In the genomic region with DNA sequence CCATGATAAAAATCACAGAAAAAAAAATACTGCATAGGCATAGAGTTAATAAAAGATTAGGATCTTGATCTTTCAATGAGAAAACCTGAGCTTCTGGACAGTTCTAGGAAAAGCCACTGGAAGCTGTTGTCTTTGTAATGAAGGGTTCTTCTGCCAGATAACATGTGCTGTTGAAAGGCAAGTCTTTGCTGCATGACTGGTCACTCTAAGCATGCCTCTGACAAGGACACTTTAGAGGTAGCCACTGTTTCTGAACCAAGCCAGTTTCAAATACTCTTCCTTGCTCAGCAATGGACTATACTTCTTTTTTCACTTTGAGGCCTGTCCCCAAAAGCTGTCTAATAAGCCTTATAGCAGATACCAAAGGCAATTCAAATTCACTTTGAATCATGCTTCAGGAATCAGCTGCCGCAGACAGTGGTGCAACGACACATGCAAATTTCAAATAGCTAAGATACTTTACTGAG, we compare ENCODE assay signal across 12 cellular contexts.
A peak's percentile ranks its signal among the peaks of the same experiment; 100 is the strongest.
DNase-seq lines count a peak whose midpoint lies in the region; ATAC-seq lines count a peak whose summit lies in the region.
"Had no signal": no experiment of that assay in that cellular context is flagged by ENCODE, and none has a peak within 500 bp of the region (broad histone marks: within the 10 kb centered on the region; RNA-seq: fewer than 3 reads in every experiment).

No MANE protein-coding gene starts in this region.

- H3K36me3 Mint-ChIP-seq in stimulated activated memory B cell treated with anti-CD40 and anti-IgM and Interleukin-4, amounts not matched to agents 10 μg/mL and 1 μg/mL and 100 μg/mL, for 72 hours = no peaks in the 10 kb centered on the region
- H3K36me3 Mint-ChIP-seq: WTC11 had no signal

- peaks cover 44% of the 10 kb centered on the region for H3K4me1 Mint-ChIP-seq in stimulated activated memory B cell treated with anti-CD40 and anti-IgM and Interleukin-4, amounts not matched to agents 10 μg/mL and 1 μg/mL and 100 μg/mL, for 72 hours

- ATAC-seq in right cardiac atrium = peak; percentile 39 to 45
- ATAC-seq in stimulated activated memory B cell treated with anti-CD40 and anti-IgM and Interleukin-4, amounts not matched to agents 10 μg/mL and 1 μg/mL and 100 μg/mL, for 72 hours = no peak
- ATAC-seq in activated CD4-positive, CD25-positive, alpha-beta regulatory T cell treated with anti-CD3 and anti-CD28 coated beads, Interleukin-2, amount 50 U/mL, for 24 hours = no peak
- ATAC-seq: PC-3, WTC11 had no signal

- peak overlapping the region; percentile 4 for H3K27ac Mint-ChIP-seq in stimulated activated memory B cell treated with anti-CD40 and anti-IgM and Interleukin-4, amounts not matched to agents 10 μg/mL and 1 μg/mL and 100 μg/mL, for 72 hours
- H3K27ac Mint-ChIP-seq: WTC11 had no signal

- H3K9me3 ChIP-seq in right cardiac atrium (ENCODE audit: control insufficient read depth, low read length) = no peaks in the 10 kb centered on the region
- H3K9me3 ChIP-seq: sigmoid colon had no signal

- no peak overlapping the region for H3K4me3 ChIP-seq in right cardiac atrium (ENCODE audit: low read length)
- H3K4me3 ChIP-seq: sigmoid colon had no signal

- no peaks in the 10 kb centered on the region for H3K27me3 Mint-ChIP-seq in stimulated activated memory B cell treated with anti-CD40 and anti-IgM and Interleukin-4, amounts not matched to agents 10 μg/mL and 1 μg/mL and 100 μg/mL, for 72 hours

- WGBS in right cardiac atrium = 60% methylated on average over 2 of the region's 2 CpGs

- no peak overlapping the region for H3K4me3 Mint-ChIP-seq in stimulated activated memory B cell treated with anti-CD40 and anti-IgM and Interleukin-4, amounts not matched to agents 10 μg/mL and 1 μg/mL and 100 μg/mL, for 72 hours
- H3K4me3 Mint-ChIP-seq: WTC11 had no signal

- DNase-seq in HCEC 1CT (peak; percentile 60), amniotic stem cell (lab: John Stamatoyannopoulos, UW) (peak; percentile 36), right cardiac atrium (no peak), HPDE6-E6E7 (ENCODE audit: extremely low spot score) (no peak)
- no peak for DNase-seq in effector CD4-positive, alpha-beta T cell
- DNase-seq: activated gamma-delta T cell treated with Interleukin-2 at 50 U/mL for 16 hours; effector memory CD4-positive, alpha-beta T cell; PC-3; sigmoid colon had no signal

- peak overlapping the region; percentile 64 for H3K27ac ChIP-seq in right cardiac atrium (ENCODE audit: low read length)

- no peaks in the 10 kb centered on the region for H3K27me3 ChIP-seq in right cardiac atrium (ENCODE audit: control insufficient read depth, insufficient read depth)
- H3K27me3 ChIP-seq: sigmoid colon had no signal

- H3K4me1 ChIP-seq in right cardiac atrium (ENCODE audit: control insufficient read depth, insufficient read depth, low read length) = peaks cover 5% of the 10 kb centered on the region

- intact Hi-C loops in right cardiac atrium (cut with DNase I) = loop anchor here in 1 of 4 donors (5.0 kb wide), 1 partner anchor 57 kb away; no protein-coding TSS in a partner anchor

- no peaks in the 10 kb centered on the region for H3K9me3 Mint-ChIP-seq in stimulated activated memory B cell treated with anti-CD40 and anti-IgM and Interleukin-4, amounts not matched to agents 10 μg/mL and 1 μg/mL and 100 μg/mL, for 72 hours
- H3K9me3 Mint-ChIP-seq: WTC11 had no signal

Comparison
In these comparisons a context has a peak if more than half of its experiments do, and no peak if none do; other contexts are left out.
1. DNase-seq: peak in HCEC 1CT (single experiment) and amniotic stem cell (single experiment); none in right cardiac atrium (0 of 3), HPDE6-E6E7 (single experiment) and effector CD4-positive, alpha-beta T cell (single experiment).
2. ATAC-seq: peak in right cardiac atrium (2 of 2); none in stimulated activated memory B cell treated with anti-CD40 and anti-IgM and Interleukin-4, amounts not matched to agents 10 μg/mL and 1 μg/mL and 100 μg/mL, for 72 hours (single experiment) and activated CD4-positive, CD25-positive, alpha-beta regulatory T cell treated with anti-CD3 and anti-CD28 coated beads, Interleukin-2, amount 50 U/mL, for 24 hours (0 of 2).